22 cellular contexts compared by ENCODE assay signal in genomic region chr17:4823373-4824089, GRCh38. TPM values are rescaled to one million over a fixed set of nuclear protein-coding genes. Genes with fewer than 3 reads are reported as not detected.
"Had no signal": no experiment of that assay in that cellular context is flagged by ENCODE, and none has a peak within 500 bp of the region (broad histone marks: within the 10 kb centered on the region; RNA-seq: fewer than 3 reads in every experiment).

No MANE protein-coding gene starts in this region.

- H3K4me3 ChIP-seq: dorsolateral prefrontal cortex, spleen had no signal

- DNase-seq: activated CD4-positive, alpha-beta T cell treated with anti-CD3 and anti-CD28 coated beads, Interleukin-2, amount 10 ng/mL, durations not matched to agents 24 days and 14 days; activated CD4-positive, CD25-positive, alpha-beta regulatory T cell; activated CD8-positive, alpha-beta T cell treated with anti-CD3 and anti-CD28 coated beads, Interleukin-2, amount 10 ng/mL, durations not matched to agents 7 days and 5 days; activated naive CD4-positive, alpha-beta T cell treated with Interleukin-2 at 50 U/mL for 16 hours; activated T-cell treated with anti-CD3 and anti-CD28 coated beads, Interleukin-2, amount 50 U/mL, for 24 hours; anterior cingulate cortex; caudate nucleus; dorsolateral prefrontal cortex; foreskin melanocyte; head of caudate nucleus; left ventricle myocardium superior; naive B cell; spleen; stimulated activated CD4-positive, alpha-beta T cell treated with anti-CD3 and anti-CD28 coated beads, Interleukin-4, amount 100 ng/mL, for 4 hours; stimulated activated naive B cell treated with anti-CD40 and anti-IgM and Interleukin-4, amounts not matched to agents 10 μg/mL and 1 μg/mL and 100 μg/mL, for 72 hours; T-helper 9 cell had no signal

- H3K27ac ChIP-seq: dorsolateral prefrontal cortex, neutrophil, spleen had no signal

- H3K36me3 ChIP-seq: neutrophil had no signal

- ATAC-seq: activated CD8-positive, alpha-beta T cell treated with anti-CD3 and anti-CD28 coated beads, Interleukin-2, amount 10 ng/mL, durations not matched to agents 7 days and 5 days; left ventricle myocardium superior; stimulated activated naive B cell treated with anti-CD40 and anti-IgM and Interleukin-4, amounts not matched to agents 10 μg/mL and 1 μg/mL and 100 μg/mL, for 72 hours had no signal

- H3K27me3 ChIP-seq: dorsolateral prefrontal cortex, spleen had no signal

- H3K9me3 ChIP-seq: neutrophil, spleen had no signal

- H3K4me1 ChIP-seq: spleen had no signal

RNA-seq across cellular contexts. Expression of gene GLTPD2, which starts 34.8 kb away (rescaled TPM):
- total RNA-seq: activated CD4-positive, alpha-beta T cell treated with anti-CD3 and anti-CD28 coated beads, Interleukin-2, amount 10 ng/mL, durations not matched to agents 24 days and 14 days; activated CD8-positive, alpha-beta T cell treated with anti-CD3 and anti-CD28 coated beads, Interleukin-2, amount 10 ng/mL, durations not matched to agents 7 days and 5 days; activated T-helper 2 cell treated with anti-CD3 and anti-CD28 coated beads, Interferon-gamma antibody, Interleukin-2, Interleukin-4, amounts not matched to agents 10 μg/mL and 5 μg/mL and 100 μg/mL, durations not matched to agents 14 hours and 24 hours and 36 hours; epithelial cell of proximal tubule; left ventricle myocardium superior; mononuclear cell; spleen; urinary bladder had no signal
- polyA plus RNA-seq: keratinocyte had no signal
